Comparison of ENCODE assay signal across 9 cellular contexts in the genomic region with DNA sequence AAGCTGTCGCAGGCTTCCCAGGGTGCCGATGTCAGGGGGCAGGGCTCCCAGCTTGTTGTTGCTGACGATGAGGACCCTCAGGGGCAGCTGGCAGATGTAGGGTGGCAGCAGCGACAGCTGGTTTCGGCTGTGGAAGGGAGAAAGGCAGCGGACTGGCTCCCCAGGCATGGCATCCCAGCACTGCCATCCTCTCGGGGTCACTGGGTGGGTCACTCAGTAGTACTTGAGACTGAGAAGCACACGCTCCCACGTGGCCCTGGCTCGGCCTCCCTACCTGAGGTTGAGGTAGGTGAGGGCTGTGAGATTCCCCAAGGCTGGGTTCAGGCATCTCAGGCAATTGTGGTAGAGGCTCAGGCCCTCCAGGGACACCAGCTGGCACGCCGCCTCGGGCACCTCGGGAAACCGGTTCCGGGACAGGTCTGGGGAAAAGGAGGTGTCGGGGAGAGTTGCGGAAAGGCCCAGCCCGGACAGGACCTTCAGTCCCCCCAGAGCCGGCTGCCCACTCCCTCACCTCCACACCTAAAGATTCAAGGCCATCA. TPM values are rescaled to one million over a fixed set of nuclear protein-coding genes. Genes with fewer than 3 reads are reported as not detected.
DNase-seq lines count a peak whose midpoint lies in the region; ATAC-seq and TF ChIP-seq lines count a peak whose summit lies in the region.
"Had no signal": no experiment of that assay in that cellular context is flagged by ENCODE, and none has a peak within 500 bp of the region (broad histone marks: within the 10 kb centered on the region; RNA-seq: fewer than 3 reads in every experiment).

No MANE protein-coding gene starts in this region.

- H3K36me3 ChIP-seq in endodermal cell (ENCODE audit: control insufficient read depth, insufficient read depth, low read length) (peaks cover 39% of the 10 kb centered on the region), neuronal stem cell (replicated peaks in 1 of 2; ENCODE audit: control insufficient read depth in 2 of 2, insufficient read depth in 2 of 2, low read length in 2 of 2) (peaks cover 33 to 60% of the 10 kb centered on the region in 2 donors)

- intact Hi-C loops in CD4-positive, alpha-beta T cell (cut with DNase I, micrococcal nuclease) = loop anchor here in 1 of 2 experiments (2.0 kb wide), 3 partner anchors 17 to 95 kb away; partner anchors contain the start of gene PCOLCE
- intact Hi-C loops in lower leg skin (cut with DNase I; ENCODE audit: low total_unique reads) = no loop called here

- no peak overlapping the region for H3K23ac ChIP-seq in neuronal stem cell (ENCODE audit: low read depth, low read length, poor library complexity)

- peak overlapping the region; percentile 97 for H3K4me3 Mint-ChIP-seq in CD4-positive, alpha-beta T cell
- no peak overlapping the region for H3K4me3 Mint-ChIP-seq in endodermal cell

- H2BK12ac ChIP-seq in neuronal stem cell (ENCODE audit: low read length) = no peak overlapping the region

- WGBS in endodermal cell (ENCODE audit: insufficient coverage in 1 of 2, insufficient read length in 1 of 2), 2 experiments = 89 to 94% methylated on average over 13 to 20 of the region's 20 CpGs
- no CpG with 5 or more reads among the region's 20 CpGs for WGBS in neuronal stem cell (ENCODE audit: extremely low coverage in 2 of 2, insufficient read length in 2 of 2, insufficient replicate concordance in 1 of 2), 2 donors
- WGBS in lower leg skin, 2 donors = 74 to 80% methylated on average over 12 to 17 of the region's 20 CpGs

- H3K36me3 Mint-ChIP-seq in CD4-positive, alpha-beta T cell (ENCODE audit: low read depth) = peaks cover 22% of the 10 kb centered on the region
- peaks cover 12% of the 10 kb centered on the region for H3K36me3 Mint-ChIP-seq in endodermal cell (ENCODE audit: low read depth)

- CTCF ChIA-PET in CD4-positive, alpha-beta T cell (lab: Charles Lee) = no interaction called here

- H3K27ac ChIP-seq in CD4-positive, alpha-beta T cell (ENCODE audit: low read depth, low read length) = peak overlapping the region; percentile 96
- H3K27ac ChIP-seq in endodermal cell (ENCODE audit: low read depth, low read length) (no peak overlapping the region), neuronal stem cell (replicated peaks; ENCODE audit: low read length) (no peak overlapping the region), substantia nigra (ENCODE audit: low read depth, low read length, poor library complexity, severe bottlenecking) (no peak overlapping the region)

- no peak overlapping the region for H3K4ac ChIP-seq in neuronal stem cell (ENCODE audit: low read length)

- H2BK15ac ChIP-seq in neuronal stem cell (ENCODE audit: low read length) = no peak overlapping the region

- no peak overlapping the region for H3K9ac ChIP-seq in endodermal cell (ENCODE audit: extremely low read depth, low read length, poor library complexity, severe bottlenecking)
- peak overlapping the region; percentile 30 for H3K9ac ChIP-seq in neuronal stem cell (ENCODE audit: low read depth, low read length, poor library complexity)

- H3K18ac ChIP-seq in neuronal stem cell (ENCODE audit: low read length) = no peak overlapping the region

- POLR2A ChIA-PET in CD4-positive, alpha-beta T cell (lab: Charles Lee) = interaction anchor here (0.8 to 1.4 kb wide), 4 partner anchors 10 to 414 kb away, joined by 3 to 6 read pairs (median 3); partner anchors contain the start of genes AGFG2, GAL3ST4 and MOSPD3

- H3K79me1 ChIP-seq in neuronal stem cell (ENCODE audit: low read depth, low read length) = peaks cover 3% of the 10 kb centered on the region

- no peaks in the 10 kb centered on the region for H3K9me3 Mint-ChIP-seq in CD4-positive, alpha-beta T cell
- H3K9me3 Mint-ChIP-seq in endodermal cell = no peaks in the 10 kb centered on the region

- peak overlapping the region; percentile 32 for H2AK5ac ChIP-seq in neuronal stem cell (ENCODE audit: low read depth, low read length)

- H2BK120ac ChIP-seq in neuronal stem cell (ENCODE audit: low read depth, low read length) = no peak overlapping the region

- TF ChIP-seq POLR2A in lower leg skin (IDR thresholded peaks at IDR 0.05) = no peak

- peaks cover 28% of the 10 kb centered on the region for H3K4me1 Mint-ChIP-seq in CD4-positive, alpha-beta T cell (ENCODE audit: low read depth)
- peaks cover 19% of the 10 kb centered on the region for H3K4me1 Mint-ChIP-seq in endodermal cell

- H3K4me3 ChIP-seq in LNCaP clone FGC (ENCODE audit: low read depth, low read length) (peak overlapping the region; percentile 97), endodermal cell (ENCODE audit: low read length) (no peak overlapping the region), neuronal stem cell (ENCODE audit: low read length in 2 of 2) (no peak overlapping the region), lower leg skin (ENCODE audit: low read depth, poor library complexity, severe bottlenecking) (no peak overlapping the region)

- no peak overlapping the region for H4K91ac ChIP-seq in neuronal stem cell (ENCODE audit: low read depth, low read length, poor library complexity)

- H4K8ac ChIP-seq in neuronal stem cell (ENCODE audit: low read depth, low read length) = no peak overlapping the region

- H3K14ac ChIP-seq in neuronal stem cell (ENCODE audit: low read length) = no peak overlapping the region

- no peak for DNase-seq in CD4-positive, alpha-beta T cell
- DNase-seq in LNCaP clone FGC (ENCODE audit: low read depth) = peak; percentile 49
- DNase-seq in endodermal cell = peak; percentile 36
- no peak for DNase-seq in neuronal stem cell (ENCODE audit: low spot score)
- DNase-seq in NCI-H2029 treated with DMSO at 0.1 percent for 48 hours (lab: John Stamatoyannopoulos, UW) = no peak
- no peak for DNase-seq in lower leg skin (ENCODE audit: low spot score in 2 of 2)
- no peak for DNase-seq in substantia nigra (lab: John Stamatoyannopoulos, UW)
- DNase-seq: NCI-H146 had no signal

- H3K4me1 ChIP-seq in endodermal cell (ENCODE audit: control insufficient read depth, insufficient read depth, low read length) (peaks cover 9% of the 10 kb centered on the region), neuronal stem cell (ENCODE audit: control insufficient read depth in 2 of 2, insufficient read depth in 1 of 2, low read depth in 1 of 2, low read length in 2 of 2) (peaks cover 15 to 19% of the 10 kb centered on the region in 2 donors)

- H3K27me3 ChIP-seq in CD4-positive, alpha-beta T cell (ENCODE audit: control insufficient read depth, insufficient read depth, low read length) = no peaks in the 10 kb centered on the region
- no peaks in the 10 kb centered on the region for H3K27me3 ChIP-seq in endodermal cell (ENCODE audit: control insufficient read depth, insufficient read depth, low read length, poor library complexity, severe bottlenecking)
- H3K27me3 ChIP-seq in neuronal stem cell (ENCODE audit: control insufficient read depth in 3 of 3, insufficient read depth in 3 of 3, low read depth in 1 of 3, low read length in 3 of 3) = no peaks in the 10 kb centered on the region

- no peak for ATAC-seq in CD4-positive, alpha-beta T cell (ENCODE audit: poor library complexity)
- ATAC-seq in HG02970 (IDR thresholded peaks at IDR 0.05; ENCODE audit: low FRiP score, unreplicated experiment) = no peak

- no peak for TF ChIP-seq CTCF in CD4-positive, alpha-beta T cell (IDR thresholded peaks at IDR 0.05)
- TF ChIP-seq CTCF in LNCaP clone FGC (IDR thresholded peaks at IDR 0.05; ENCODE audit: control insufficient read depth, extremely low read depth, insufficient read depth) = no peak
- no peak for TF ChIP-seq CTCF in endodermal cell (conservative IDR thresholded peaks at IDR 0.05)
- TF ChIP-seq CTCF in lower leg skin (IDR thresholded peaks at IDR 0.05) = no peak

- H3K9me3 ChIP-seq in CD4-positive, alpha-beta T cell (ENCODE audit: control insufficient read depth, low read length) = no peaks in the 10 kb centered on the region
- H3K9me3 ChIP-seq in endodermal cell (ENCODE audit: control insufficient read depth, low read length) (no peaks in the 10 kb centered on the region), neuronal stem cell (replicated peaks in 1 of 2; ENCODE audit: control insufficient read depth in 2 of 2, insufficient read depth in 1 of 2, low read depth in 1 of 2, low read length in 2 of 2) (peaks cover 0 to 5% of the 10 kb centered on the region in 2 donors)

- no peaks in the 10 kb centered on the region for H3K27me3 Mint-ChIP-seq in CD4-positive, alpha-beta T cell
- H3K27me3 Mint-ChIP-seq in endodermal cell (ENCODE audit: insufficient read depth) = no peaks in the 10 kb centered on the region

- no peak overlapping the region for H2AFZ ChIP-seq in neuronal stem cell (ENCODE audit: low read length)

- no peak overlapping the region for H3K27ac Mint-ChIP-seq in CD4-positive, alpha-beta T cell
- H3K27ac Mint-ChIP-seq in endodermal cell = no peak overlapping the region

- no peak overlapping the region for H2BK5ac ChIP-seq in neuronal stem cell (ENCODE audit: low read length)

- no peak overlapping the region for H3K4me2 ChIP-seq in neuronal stem cell (ENCODE audit: insufficient read depth, low read length, poor library complexity, severe bottlenecking)

RNA-seq across cellular contexts. Expression of gene LRCH4, which starts 3.8 kb away (rescaled TPM):
- 100 to 1,000 TPM; 313 to 317 TPM for total RNA-seq in CD4-positive, alpha-beta T cell
- total RNA-seq in endodermal cell (10 to 100 TPM; 49.4 to 56.0 TPM), lower leg skin (10 to 100 TPM; 42.0 to 82.2 (median 63.7) TPM)
- polyA plus RNA-seq in endodermal cell (2013, experiment 1 of 2) = 50.6 TPM
- polyA plus RNA-seq in endodermal cell (2013, experiment 2 of 2) = 40.0 TPM
- polyA plus RNA-seq in neuronal stem cell (2013, experiment 1 of 2) = 30.1 TPM
- polyA plus RNA-seq in neuronal stem cell (2013, experiment 2 of 2) = 28.3 TPM

RNA-seq across cellular contexts. Expression of gene FBXO24, which starts 4.0 kb away (rescaled TPM):
- total RNA-seq in CD4-positive, alpha-beta T cell = under 1 TPM; 0.66 to 0.78 TPM
- total RNA-seq in endodermal cell = 1 to 10 TPM; 1.3 to 3.0 TPM
- 2.4 TPM for polyA plus RNA-seq in endodermal cell (2013, experiment 1 of 2)
- polyA plus RNA-seq in endodermal cell (2013, experiment 2 of 2) = 1.4 TPM
- 1.2 TPM for polyA plus RNA-seq in neuronal stem cell (2013, experiment 1 of 2)
- 1.1 TPM for polyA plus RNA-seq in neuronal stem cell (2013, experiment 2 of 2)
- total RNA-seq in lower leg skin = 1 to 10 TPM in 2 of 4 donors, under 1 TPM in 2; 0.15 to 4.3 (median 0.99) TPM

RNA-seq across cellular contexts. Expression of gene SAP25, which starts 8.4 kb away (rescaled TPM):
- total RNA-seq in CD4-positive, alpha-beta T cell = 10 to 100 TPM; 52.0 to 53.4 TPM
- total RNA-seq in endodermal cell = 1 to 10 TPM; 5.8 to 6.3 TPM
- 5.6 TPM for polyA plus RNA-seq in endodermal cell (2013, experiment 1 of 2)
- polyA plus RNA-seq in endodermal cell (2013, experiment 2 of 2) = 4.6 TPM
- 4.0 TPM for polyA plus RNA-seq in neuronal stem cell (2013, experiment 1 of 2)
- 3.4 TPM for polyA plus RNA-seq in neuronal stem cell (2013, experiment 2 of 2)
- total RNA-seq in lower leg skin = 1 to 10 TPM in 2 of 4 donors, not detected in 2; 1.3 to 1.7 TPM

RNA-seq across cellular contexts. Expression of gene PCOLCE, which starts 20.1 kb away (rescaled TPM):
- 1 to 10 TPM; 6.7 to 7.5 TPM for total RNA-seq in CD4-positive, alpha-beta T cell
- total RNA-seq in endodermal cell (10 to 100 TPM; 17.5 to 37.7 TPM), lower leg skin (10 to 100 TPM in 1 of 4 donors, 1 to 10 TPM in 3; 4.9 to 47.6 (median 7.3) TPM)
- polyA plus RNA-seq in endodermal cell (2013, experiment 1 of 2) = 47.4 TPM
- 40.5 TPM for polyA plus RNA-seq in endodermal cell (2013, experiment 2 of 2)
- polyA plus RNA-seq in neuronal stem cell (2013, experiment 1 of 2) = 24.7 TPM
- 24.4 TPM for polyA plus RNA-seq in neuronal stem cell (2013, experiment 2 of 2)

RNA-seq across cellular contexts. Expression of gene MOSPD3, which starts 30.2 kb away (rescaled TPM):
- 10 to 100 TPM in 1 of 2 experiments, 1 to 10 TPM in 1; 8.5 to 10.9 TPM for total RNA-seq in CD4-positive, alpha-beta T cell
- total RNA-seq in endodermal cell (10 to 100 TPM; 19.8 to 25.5 TPM), lower leg skin (10 to 100 TPM; 22.3 to 33.5 (median 26.9) TPM)
- 33.1 TPM for polyA plus RNA-seq in endodermal cell (2013, experiment 1 of 2)
- 32.4 TPM for polyA plus RNA-seq in endodermal cell (2013, experiment 2 of 2)
- polyA plus RNA-seq in neuronal stem cell (2013, experiment 1 of 2) = 24.3 TPM
- polyA plus RNA-seq in neuronal stem cell (2013, experiment 2 of 2) = 22.7 TPM

Comparison
In these comparisons a context has a peak if more than half of its experiments do, and no peak if none do; other contexts are left out.
1. DNase-seq: peak in LNCaP clone FGC (single experiment) and endodermal cell (single experiment); none in CD4-positive, alpha-beta T cell (0 of 10), neuronal stem cell (single experiment), NCI-H2029 treated with DMSO at 0.1 percent for 48 hours (single experiment), lower leg skin (0 of 2) and substantia nigra (0 of 49).
2. RNA of gene SAP25, which starts 8.4 kb away (total RNA-seq): 52.0 to 53.4 TPM in CD4-positive, alpha-beta T cell; 5.8 to 6.3 TPM in endodermal cell and 1.3 to 1.7 TPM in lower leg skin; every median in the first group is over 4 times any median in the second.